Comparison of ENCODE assay signal across 8 cellular contexts in the genomic region with DNA sequence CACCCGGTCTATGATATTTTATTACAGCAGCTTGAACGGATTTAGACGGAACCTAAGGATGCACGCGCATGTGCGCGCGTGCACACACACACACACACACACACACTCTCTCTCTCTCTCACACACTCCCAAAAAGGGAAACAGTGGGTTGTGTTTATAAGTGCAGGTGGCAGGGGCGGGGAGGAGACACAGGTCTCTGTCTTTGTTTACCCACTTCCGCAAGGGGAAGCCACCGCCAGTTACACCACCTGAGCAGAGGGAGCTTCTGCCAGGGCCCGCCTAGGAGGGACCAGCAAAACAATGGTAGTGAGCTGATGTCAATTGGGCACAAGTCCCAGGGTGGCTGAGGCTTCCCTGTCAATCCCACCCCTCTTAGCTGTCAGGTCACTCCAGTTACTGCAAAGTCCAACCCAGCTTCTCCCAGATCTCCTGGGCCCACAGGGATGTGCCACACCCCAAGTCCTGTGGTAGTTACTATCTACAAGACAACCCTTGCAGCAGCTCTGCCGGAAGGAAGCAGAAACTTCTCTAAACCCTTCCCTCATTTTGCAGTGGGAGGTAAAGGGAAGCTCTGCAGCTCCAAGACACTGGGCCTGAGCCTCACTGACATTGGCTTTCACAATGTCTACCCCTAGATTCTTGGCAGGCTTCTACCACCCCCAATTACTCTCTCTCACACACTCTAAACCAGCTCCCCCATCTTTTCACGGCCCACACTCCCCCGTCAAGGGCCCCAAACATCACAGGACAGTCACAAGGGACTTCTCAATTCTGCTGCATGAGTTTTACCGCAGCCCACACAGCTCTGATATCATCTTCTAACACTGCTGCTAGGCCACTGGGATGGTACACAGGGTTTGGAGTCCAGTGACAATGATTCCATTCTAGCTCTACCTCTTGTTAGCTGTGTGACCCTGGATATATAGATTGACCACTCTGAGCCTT. TPM values are rescaled to one million over a fixed set of nuclear protein-coding genes. Genes with fewer than 3 reads are reported as not detected.
DNase-seq lines count a peak whose midpoint lies in the region; ATAC-seq, FAIRE-seq and TF ChIP-seq lines count a peak whose summit lies in the region.

No MANE protein-coding gene starts in this region.

- TF ChIP-seq CTCF in astrocyte (IDR thresholded peaks at IDR 0.05; ENCODE audit: insufficient read depth, low read depth, low read length) (no peak), osteoblast (IDR thresholded peaks at IDR 0.05; ENCODE audit: extremely low read depth, low read depth, low read length) (no peak)

- peak overlapping the region; percentile 91 to 100 (median 96) for H3K27ac Mint-ChIP-seq in CD4-positive, CD25-positive, alpha-beta regulatory T cell
- peak overlapping the region; percentile 94 for H3K27ac Mint-ChIP-seq in T-helper 1 cell treated with Interleukin-12 subunit alpha and Interleukin-12 subunit beta and Interleukin-4 antibody, amounts not matched to agents 30 μg/mL and 1 μg/mL, for 36 hours
- H3K27ac Mint-ChIP-seq in astrocyte (ENCODE audit: unreplicated experiment), result peak overlapping the region; percentile 47

- no peak overlapping the region for H2AFZ ChIP-seq in astrocyte (ENCODE audit: low read depth, low read length)
- H2AFZ ChIP-seq in osteoblast (ENCODE audit: low read length), result no peak overlapping the region

- H3K79me2 ChIP-seq in astrocyte (ENCODE audit: insufficient read depth, low read length), result peaks cover 95% of the 10 kb centered on the region
- H3K79me2 ChIP-seq in osteoblast (ENCODE audit: insufficient read depth, low read length), result peaks cover 98% of the 10 kb centered on the region

- H3K9me3 ChIP-seq in CD4-positive, CD25-positive, alpha-beta regulatory T cell (ENCODE audit: control insufficient read depth in 2 of 2, low read length in 2 of 2), result peaks cover 0 to 2% of the 10 kb centered on the region in 2 experiments
- H3K9me3 ChIP-seq in astrocyte (ENCODE audit: insufficient read depth, low read depth, low read length) (no peaks in the 10 kb centered on the region), osteoblast (ENCODE audit: low read depth, low read length) (no peaks in the 10 kb centered on the region)

- no peak for FAIRE-seq in astrocyte (lab: Jason Lieb, UNC)

- DNase-seq in CD4-positive, CD25-positive, alpha-beta regulatory T cell, result peak; percentile 73 to 98 (median 92)
- DNase-seq in astrocyte (ENCODE audit: low read depth) (no peak), osteoblast (ENCODE audit: insufficient read length, low spot score, missing footprints) (no peak), NCI-H1105 treated with DMSO at 0.1 percent for 48 hours (lab: John Stamatoyannopoulos, UW) (no peak), hepatic stellate cell (ENCODE audit: low spot score) (no peak)

- no peak overlapping the region for H3K9ac ChIP-seq in astrocyte (ENCODE audit: low read length)

- H3K4me2 ChIP-seq in astrocyte (ENCODE audit: low read length) (no peak overlapping the region), osteoblast (ENCODE audit: insufficient read depth, low read length) (no peak overlapping the region)

- peaks cover 95% of the 10 kb centered on the region for H3K4me1 ChIP-seq in CD4-positive, CD25-positive, alpha-beta regulatory T cell (ENCODE audit: control insufficient read depth, insufficient read depth, low read length, poor library complexity, severe bottlenecking)
- H3K4me1 ChIP-seq in astrocyte (ENCODE audit: insufficient read depth, low read length) (no peaks in the 10 kb centered on the region), osteoblast (ENCODE audit: insufficient read depth, low read length) (peaks cover 17% of the 10 kb centered on the region)

- peak; percentile 96 to 98 for ATAC-seq in CD4-positive, CD25-positive, alpha-beta regulatory T cell (ENCODE audit: low read depth in 2 of 2)
- ATAC-seq in GM19351 (IDR thresholded peaks at IDR 0.05; ENCODE audit: unreplicated experiment) (peak; percentile 81), HG03432 (IDR thresholded peaks at IDR 0.05; ENCODE audit: unreplicated experiment) (peak; percentile 77)

- peaks cover 13% of the 10 kb centered on the region for H3K36me3 Mint-ChIP-seq in CD4-positive, CD25-positive, alpha-beta regulatory T cell
- peaks cover 17% of the 10 kb centered on the region for H3K36me3 Mint-ChIP-seq in T-helper 1 cell treated with Interleukin-12 subunit alpha and Interleukin-12 subunit beta and Interleukin-4 antibody, amounts not matched to agents 30 μg/mL and 1 μg/mL, for 36 hours (ENCODE audit: low read depth)
- H3K36me3 Mint-ChIP-seq in astrocyte (ENCODE audit: low read depth, unreplicated experiment), result peaks cover 6% of the 10 kb centered on the region

- H3K4me3 Mint-ChIP-seq in CD4-positive, CD25-positive, alpha-beta regulatory T cell, result peak overlapping the region; percentile 79 to 88 (median 86)
- peak overlapping the region; percentile 70 for H3K4me3 Mint-ChIP-seq in T-helper 1 cell treated with Interleukin-12 subunit alpha and Interleukin-12 subunit beta and Interleukin-4 antibody, amounts not matched to agents 30 μg/mL and 1 μg/mL, for 36 hours
- H3K4me3 Mint-ChIP-seq in astrocyte (ENCODE audit: unreplicated experiment), result no peak overlapping the region

- H3K36me3 ChIP-seq in CD4-positive, CD25-positive, alpha-beta regulatory T cell (ENCODE audit: control insufficient read depth, insufficient read depth, low read length), result peaks cover 18% of the 10 kb centered on the region
- no peaks in the 10 kb centered on the region for H3K36me3 ChIP-seq in astrocyte (ENCODE audit: insufficient read depth, low read length)
- H3K36me3 ChIP-seq in osteoblast (ENCODE audit: insufficient read depth, low read length), result no peaks in the 10 kb centered on the region

- peaks cover 90% of the 10 kb centered on the region for H4K20me1 ChIP-seq in astrocyte (ENCODE audit: insufficient read depth, low read length)
- peaks cover 78% of the 10 kb centered on the region for H4K20me1 ChIP-seq in osteoblast (ENCODE audit: insufficient read depth, low read length)

- no peaks in the 10 kb centered on the region for H3K9me3 Mint-ChIP-seq in CD4-positive, CD25-positive, alpha-beta regulatory T cell
- H3K9me3 Mint-ChIP-seq in T-helper 1 cell treated with Interleukin-12 subunit alpha and Interleukin-12 subunit beta and Interleukin-4 antibody, amounts not matched to agents 30 μg/mL and 1 μg/mL, for 36 hours, result peaks cover under 1% of the 10 kb centered on the region
- peaks cover 4% of the 10 kb centered on the region for H3K9me3 Mint-ChIP-seq in astrocyte (ENCODE audit: unreplicated experiment)

- H3K27ac ChIP-seq in CD4-positive, CD25-positive, alpha-beta regulatory T cell (ENCODE audit: insufficient read depth, low read length, poor library complexity, severe bottlenecking), result peak overlapping the region; percentile 88
- H3K27ac ChIP-seq in astrocyte (ENCODE audit: low read depth, low read length), result no peak overlapping the region
- H3K27ac ChIP-seq in osteoblast (ENCODE audit: low read depth, low read length), result peak overlapping the region; percentile 55

- peak overlapping the region; percentile 72 for H3K4me3 ChIP-seq in CD4-positive, CD25-positive, alpha-beta regulatory T cell (ENCODE audit: low read depth, low read length)
- H3K4me3 ChIP-seq in astrocyte (ENCODE audit: insufficient read depth, low read depth, low read length) (no peak overlapping the region), osteoblast (ENCODE audit: insufficient read depth, low read length) (no peak overlapping the region)

- H3K27me3 ChIP-seq in CD4-positive, CD25-positive, alpha-beta regulatory T cell (ENCODE audit: control insufficient read depth, insufficient read depth, low read length), result no peaks in the 10 kb centered on the region
- H3K27me3 ChIP-seq in astrocyte (ENCODE audit: insufficient read depth, low read length), result no peaks in the 10 kb centered on the region
- no peaks in the 10 kb centered on the region for H3K27me3 ChIP-seq in osteoblast (ENCODE audit: insufficient read depth, low read length)

- no peaks in the 10 kb centered on the region for H3K27me3 Mint-ChIP-seq in CD4-positive, CD25-positive, alpha-beta regulatory T cell
- no peaks in the 10 kb centered on the region for H3K27me3 Mint-ChIP-seq in T-helper 1 cell treated with Interleukin-12 subunit alpha and Interleukin-12 subunit beta and Interleukin-4 antibody, amounts not matched to agents 30 μg/mL and 1 μg/mL, for 36 hours (ENCODE audit: low read depth)
- H3K27me3 Mint-ChIP-seq in astrocyte (ENCODE audit: low read depth, unreplicated experiment), result no peaks in the 10 kb centered on the region

- peaks cover 23 to 90% (median 74%) of the 10 kb centered on the region in 4 donors for H3K4me1 Mint-ChIP-seq in CD4-positive, CD25-positive, alpha-beta regulatory T cell
- H3K4me1 Mint-ChIP-seq in T-helper 1 cell treated with Interleukin-12 subunit alpha and Interleukin-12 subunit beta and Interleukin-4 antibody, amounts not matched to agents 30 μg/mL and 1 μg/mL, for 36 hours (ENCODE audit: low read depth), result peaks cover 62% of the 10 kb centered on the region
- peaks cover 14% of the 10 kb centered on the region for H3K4me1 Mint-ChIP-seq in astrocyte (ENCODE audit: low read depth, unreplicated experiment)

RNA-seq across cellular contexts. Expression of a gene that starts 17.6 kb away (rescaled TPM):
- 252 TPM for total RNA-seq in CD4-positive, CD25-positive, alpha-beta regulatory T cell
- 100 to 1,000 TPM; 253 to 316 (median 283) TPM for polyA plus RNA-seq in CD4-positive, CD25-positive, alpha-beta regulatory T cell
- total RNA-seq in astrocyte (102 and 122 TPM in 2 replicates), osteoblast (112 and 113 TPM in 2 replicates)

RNA-seq across cellular contexts. Expression of a gene that starts 55.2 kb away (rescaled TPM):
- total RNA-seq in CD4-positive, CD25-positive, alpha-beta regulatory T cell, result not detected
- polyA plus RNA-seq in CD4-positive, CD25-positive, alpha-beta regulatory T cell, result 1 to 10 TPM in 1 of 4 donors, under 1 TPM in 1, not detected in 2; 0.33 to 1.1 TPM
- total RNA-seq in astrocyte (1.5 and 2.3 TPM in 2 replicates), osteoblast (17.1 and 19.2 TPM in 2 replicates)

Comparison
In these comparisons a context has a peak if more than half of its experiments do, and no peak if none do; other contexts are left out.
1. DNase-seq: peak in CD4-positive, CD25-positive, alpha-beta regulatory T cell (3 of 3); none in astrocyte (single experiment), osteoblast (single experiment), NCI-H1105 treated with DMSO at 0.1 percent for 48 hours (single experiment) and hepatic stellate cell (single experiment).
2. Peak in every context shown above with its lines, with median percentiles within 50 percentile points of each other: ATAC-seq and H3K27ac Mint-ChIP-seq.